In genomic region chr4:174464949-174465348, GRCh38 we compare ENCODE assay signal across 22 cellular contexts. TPM values are rescaled to one million over a fixed set of nuclear protein-coding genes. Genes with fewer than 3 reads are reported as not detected.
DNase-seq lines count a peak whose midpoint lies in the region; ATAC-seq and TF ChIP-seq lines count a peak whose summit lies in the region.
"Had no signal": no experiment of that assay in that cellular context is flagged by ENCODE, and none has a peak within 500 bp of the region (broad histone marks: within the 10 kb centered on the region; RNA-seq: fewer than 3 reads in every experiment).

No MANE protein-coding gene starts in this region.

- H3K27me3 Mint-ChIP-seq in GM23338 (ENCODE audit: insufficient read depth, low read depth, poor library complexity) (no peaks in the 10 kb centered on the region), H9 (ENCODE audit: low read depth) (no peaks in the 10 kb centered on the region)
- H3K27me3 Mint-ChIP-seq in activated CD8-positive, alpha-beta memory T cell treated with anti-CD3 and anti-CD28 coated beads, Interleukin-2, amount 10 ng/mL, durations not matched to agents 7 days and 5 days: no peaks in the 10 kb centered on the region
- H3K27me3 Mint-ChIP-seq: CD4-positive, alpha-beta T cell; IgD-negative memory B cell had no signal

- H3K27ac ChIP-seq in GM23338 (ENCODE audit: low read depth) (no peak overlapping the region), trophoblast cell (ENCODE audit: low read depth, low read length) (no peak overlapping the region), H9 (ENCODE audit: insufficient read length, low read depth, low read length) (no peak overlapping the region)
- H3K27ac ChIP-seq: BLaER1 treated with 17β-estradiol and CSF1 and Interleukin-3, amounts not matched to agents 10 nM and 100 nM; KMS-11 had no signal

- H2BK5ac ChIP-seq in trophoblast cell (ENCODE audit: low read depth, low read length, poor library complexity) (no peak overlapping the region), H9 (ENCODE audit: insufficient read length, low read length) (no peak overlapping the region)

- no peaks in the 10 kb centered on the region for H3K79me1 ChIP-seq in trophoblast cell (ENCODE audit: low read length)
- H3K79me1 ChIP-seq in H9 (ENCODE audit: insufficient read depth, low read depth, low read length, poor library complexity, severe bottlenecking): no peaks in the 10 kb centered on the region

- H3K27me3 ChIP-seq in GM23338 (ENCODE audit: insufficient read depth): no peaks in the 10 kb centered on the region
- H3K27me3 ChIP-seq in trophoblast cell (ENCODE audit: insufficient read depth, low read length): no peaks in the 10 kb centered on the region
- H3K27me3 ChIP-seq in H9 (ENCODE audit: insufficient read depth, low read length): no peaks in the 10 kb centered on the region
- H3K27me3 ChIP-seq: BLaER1 treated with 17β-estradiol and CSF1 and Interleukin-3, amounts not matched to agents 10 nM and 100 nM had no signal

- no peak overlapping the region for H3T11ph ChIP-seq in H9 (ENCODE audit: low read length)

- no peak for ATAC-seq in GM23338
- ATAC-seq in activated CD8-positive, alpha-beta memory T cell treated with anti-CD3 and anti-CD28 coated beads, Interleukin-2, amount 10 ng/mL, durations not matched to agents 7 days and 5 days: no peak

- no peak overlapping the region for H2AK5ac ChIP-seq in trophoblast cell (ENCODE audit: low read length)
- no peak overlapping the region for H2AK5ac ChIP-seq in H9 (ENCODE audit: insufficient read length, low read length)

- no peak overlapping the region for H2BK20ac ChIP-seq in H9 (ENCODE audit: low read depth, low read length, poor library complexity, severe bottlenecking)

- H3K36me3 Mint-ChIP-seq in GM23338 (ENCODE audit: low read depth) (peaks cover 5% of the 10 kb centered on the region), H9 (ENCODE audit: insufficient read depth in 1 of 3, low read depth in 3 of 3) (peaks cover 5% of the 10 kb centered on the region in 3 experiments)
- no peaks in the 10 kb centered on the region for H3K36me3 Mint-ChIP-seq in activated CD8-positive, alpha-beta memory T cell treated with anti-CD3 and anti-CD28 coated beads, Interleukin-2, amount 10 ng/mL, durations not matched to agents 7 days and 5 days
- H3K36me3 Mint-ChIP-seq: IgD-negative memory B cell had no signal

- no peak overlapping the region for H4K5ac ChIP-seq in H9 (ENCODE audit: insufficient read length, low read depth, low read length)

- H3K9me3 Mint-ChIP-seq in GM23338 (peaks cover 5% of the 10 kb centered on the region; the same call in 2 of the 3 replicates), H9 (peaks cover 6 to 8% of the 10 kb centered on the region in 2 experiments; a peak in 4 of 5 replicates)
- no peaks in the 10 kb centered on the region for H3K9me3 Mint-ChIP-seq in activated CD8-positive, alpha-beta memory T cell treated with anti-CD3 and anti-CD28 coated beads, Interleukin-2, amount 10 ng/mL, durations not matched to agents 7 days and 5 days (ENCODE audit: low read depth)

- H3K14ac ChIP-seq in trophoblast cell (ENCODE audit: low read length): no peak overlapping the region
- no peak overlapping the region for H3K14ac ChIP-seq in H9 (ENCODE audit: insufficient read depth, low read length)

- H3K4me3 Mint-ChIP-seq in GM23338 (no peak overlapping the region), H9 (no peak overlapping the region)
- H3K4me3 Mint-ChIP-seq in activated CD8-positive, alpha-beta memory T cell treated with anti-CD3 and anti-CD28 coated beads, Interleukin-2, amount 10 ng/mL, durations not matched to agents 7 days and 5 days: no peak overlapping the region
- H3K4me3 Mint-ChIP-seq: CD4-positive, alpha-beta T cell; HFFc6; IgD-negative memory B cell had no signal

- H2BK12ac ChIP-seq in trophoblast cell (ENCODE audit: low read length) (no peak overlapping the region), H9 (ENCODE audit: insufficient read length, low read depth, low read length) (no peak overlapping the region)

- H4K12ac ChIP-seq in trophoblast cell (ENCODE audit: low read depth, low read length): no peak overlapping the region

- H3K18ac ChIP-seq in trophoblast cell (ENCODE audit: low read length): no peak overlapping the region
- no peak overlapping the region for H3K18ac ChIP-seq in H9 (ENCODE audit: insufficient read length, low read depth, low read length)

- H3K4me3 ChIP-seq in GM23338 (no peak overlapping the region), trophoblast cell (ENCODE audit: low read depth, low read length) (no peak overlapping the region)
- H3K4me3 ChIP-seq: BLaER1 treated with 17β-estradiol and CSF1 and Interleukin-3, amounts not matched to agents 10 nM and 100 nM had no signal

- TF ChIP-seq CTCF in GM23338 (conservative IDR thresholded peaks at IDR 0.05; ENCODE audit: low read depth in 2 of 2): no peak
- TF ChIP-seq CTCF in H9 (conservative IDR thresholded peaks at IDR 0.05): no peak

- H3K9me3 ChIP-seq in trophoblast cell (ENCODE audit: insufficient read depth, low read depth, low read length): no peaks in the 10 kb centered on the region
- H3K9me3 ChIP-seq in H9 (ENCODE audit: control insufficient read depth, low read depth, low read length): no peaks in the 10 kb centered on the region
- H3K9me3 ChIP-seq: SK-N-SH had no signal

- H3K4me2 ChIP-seq in GM23338 (no peak overlapping the region), trophoblast cell (ENCODE audit: low read length) (no peak overlapping the region), H9 (ENCODE audit: insufficient read depth, insufficient read length, low read length) (no peak overlapping the region)
- H3K4me2 ChIP-seq: BLaER1 treated with 17β-estradiol and CSF1 and Interleukin-3, amounts not matched to agents 10 nM and 100 nM; KMS-11; SK-N-SH had no signal

- peak overlapping the region; percentile 49; the same call in 1 of the 2 replicates for H2AFZ ChIP-seq in GM23338
- no peak overlapping the region for H2AFZ ChIP-seq in trophoblast cell (ENCODE audit: insufficient read depth, low read length, poor library complexity)
- no peak overlapping the region for H2AFZ ChIP-seq in H9 (ENCODE audit: low read length)

- CTCF ChIA-PET in activated CD8-positive, alpha-beta memory T cell treated with anti-CD3 and anti-CD28 coated beads, Interleukin-2, amount 10 ng/mL, durations not matched to agents 7 days and 5 days (lab: Charles Lee): no interaction called here

- H3K23me2 ChIP-seq in H9 (ENCODE audit: insufficient read length, low read depth, low read length, poor library complexity, severe bottlenecking): no peaks in the 10 kb centered on the region

- H2BK15ac ChIP-seq in H9 (ENCODE audit: low read depth, low read length): no peak overlapping the region

- no peaks in the 10 kb centered on the region for H3K4me1 ChIP-seq in GM23338 (ENCODE audit: insufficient read depth)
- H3K4me1 ChIP-seq in trophoblast cell (ENCODE audit: control insufficient read depth in 1 of 2, insufficient read depth in 2 of 2, low read length in 2 of 2): no peaks in the 10 kb centered on the region
- no peaks in the 10 kb centered on the region; the same call in 1 of the 2 replicates for H3K4me1 ChIP-seq in H9 (ENCODE audit: insufficient read depth, low read length)

- H3K9me2 ChIP-seq in GM23338 (ENCODE audit: insufficient read depth): no peaks in the 10 kb centered on the region
- H3K9me2 ChIP-seq: SK-N-SH had no signal

- H3K36me3 ChIP-seq in GM23338 (ENCODE audit: insufficient read depth) (no peaks in the 10 kb centered on the region), trophoblast cell (ENCODE audit: control insufficient read depth in 1 of 2, insufficient read depth in 2 of 2, low read length in 2 of 2) (no peaks in the 10 kb centered on the region)
- H3K36me3 ChIP-seq: BLaER1 treated with 17β-estradiol and CSF1 and Interleukin-3, amounts not matched to agents 10 nM and 100 nM had no signal

- no peak overlapping the region for H3K56ac ChIP-seq in H9 (ENCODE audit: insufficient read length, low read depth, low read length)

- H3F3A ChIP-seq in GM23338 (replicated peaks; ENCODE audit: low read depth): no peaks in the 10 kb centered on the region

- H3K27ac Mint-ChIP-seq in GM23338 (no peak overlapping the region), H9 (no peak overlapping the region)
- no peak overlapping the region for H3K27ac Mint-ChIP-seq in activated CD8-positive, alpha-beta memory T cell treated with anti-CD3 and anti-CD28 coated beads, Interleukin-2, amount 10 ng/mL, durations not matched to agents 7 days and 5 days
- H3K27ac Mint-ChIP-seq: CD4-positive, alpha-beta T cell; HFFc6 had no signal

- H3K4ac ChIP-seq in trophoblast cell (ENCODE audit: low read depth, low read length): no peak overlapping the region
- no peak overlapping the region for H3K4ac ChIP-seq in H9 (ENCODE audit: low read depth, low read length)

- H4K20me1 ChIP-seq in GM23338 (replicated peaks; ENCODE audit: insufficient read depth) (no peaks in the 10 kb centered on the region), H9 (ENCODE audit: control insufficient read depth, insufficient read depth, insufficient read length) (no peaks in the 10 kb centered on the region)
- H4K20me1 ChIP-seq: BLaER1 treated with 17β-estradiol and CSF1 and Interleukin-3, amounts not matched to agents 10 nM and 100 nM had no signal

- WGBS in trophoblast cell (ENCODE audit: extremely low coverage, insufficient coverage, insufficient read length): no CpG with 5 or more reads among the region's 3 CpGs
- no CpG with 5 or more reads among the region's 3 CpGs for WGBS in H9 (ENCODE audit: extremely low coverage, insufficient read length, low lambda C conversion rate)

- H4K91ac ChIP-seq in trophoblast cell (ENCODE audit: low read depth, low read length) (no peak overlapping the region), H9 (ENCODE audit: insufficient read length, low read depth, low read length) (no peak overlapping the region)

- H2BK120ac ChIP-seq in trophoblast cell (ENCODE audit: insufficient read depth, low read length, poor library complexity) (no peak overlapping the region), H9 (ENCODE audit: low read depth, low read length, poor library complexity, severe bottlenecking) (no peak overlapping the region)

- H3K23ac ChIP-seq in trophoblast cell (ENCODE audit: low read length) (no peak overlapping the region), H9 (ENCODE audit: insufficient read length, low read depth, low read length) (no peak overlapping the region)

- DNase-seq in GM23338 (ENCODE audit: low spot score) (no peak), NOMO-1 treated with DMSO at 0.1 percent for 48 hours (lab: John Stamatoyannopoulos, UW; ENCODE audit: unreplicated experiment) (peak; percentile 71), SKM-1 treated with dmso at 0.1 percent for 144 hours (lab: John Stamatoyannopoulos, UW; ENCODE audit: unreplicated experiment) (peak; percentile 20), trophoblast cell (peak; percentile 27 to 62), H9 (no peak), HuH-7.5 (ENCODE audit: low spot score) (no peak)
- DNase-seq in activated CD8-positive, alpha-beta memory T cell treated with anti-CD3 and anti-CD28 coated beads, Interleukin-2, amount 10 ng/mL, durations not matched to agents 7 days and 5 days: no peak
- DNase-seq: CD4-positive, alpha-beta T cell; H7; HFFc6; MM.1S; NCI-H1105; NCI-H1436 treated with DMSO at 0.1 percent for 48 hours; NCI-H187 treated with DMSO at 0.1 percent for 48 hours; NCI-H2171 treated with DMSO at 0.1 percent for 48 hours; NCI-H345; NCI-H524; NCI-H774; SK-N-SH had no signal

- H3K4me1 Mint-ChIP-seq in GM23338 (peaks cover 9% of the 10 kb centered on the region; the same call in 2 of the 3 replicates), H9 (peaks cover 9 to 10% of the 10 kb centered on the region in 2 experiments)
- no peaks in the 10 kb centered on the region for H3K4me1 Mint-ChIP-seq in activated CD8-positive, alpha-beta memory T cell treated with anti-CD3 and anti-CD28 coated beads, Interleukin-2, amount 10 ng/mL, durations not matched to agents 7 days and 5 days

- no peaks in the 10 kb centered on the region for H3K79me2 ChIP-seq in GM23338 (replicated peaks; ENCODE audit: insufficient read depth)
- no peaks in the 10 kb centered on the region for H3K79me2 ChIP-seq in trophoblast cell (ENCODE audit: control insufficient read depth, insufficient read depth, low read length, poor library complexity)
- no peaks in the 10 kb centered on the region for H3K79me2 ChIP-seq in H9 (ENCODE audit: insufficient read depth, low read length)

- H3K9ac ChIP-seq in trophoblast cell (ENCODE audit: low read length): no peak overlapping the region
- no peak overlapping the region for H3K9ac ChIP-seq in H9 (ENCODE audit: extremely low read depth, insufficient read length, low read length)
- H3K9ac ChIP-seq: BLaER1 treated with 17β-estradiol and CSF1 and Interleukin-3, amounts not matched to agents 10 nM and 100 nM; KMS-11; SK-N-SH had no signal

- H4K8ac ChIP-seq in trophoblast cell (ENCODE audit: low read depth, low read length) (no peak overlapping the region), H9 (replicated peaks; ENCODE audit: insufficient read length, low read depth, low read length) (no peak overlapping the region)

RNA-seq across cellular contexts. Expression of gene HPGD, which starts 57.3 kb away (rescaled TPM):
- 4.1 and 9.1 TPM in 2 replicates for total RNA-seq in GM23338 (2014; rRNA removed; shearing (Covaris generic))
- polyA plus RNA-seq in GM23338 (2016; fragmentation: Nextera tagmentation; extraction: Ambion mirVana): 3.9 and 5.6 TPM in 2 replicates
- polyA plus RNA-seq in trophoblast cell (2013): 144 and 154 TPM in 2 replicates
- total RNA-seq in H9 (2021): 16.8 and 22.5 TPM in 2 replicates
- total RNA-seq in activated CD8-positive, alpha-beta memory T cell treated with anti-CD3 and anti-CD28 coated beads, Interleukin-2, amount 10 ng/mL, durations not matched to agents 7 days and 5 days: 10 to 100 TPM; 15.0 to 30.2 TPM
- total RNA-seq: HFFc6 had no signal
- polyA plus RNA-seq: SK-N-SH had no signal

Comparison
In these comparisons a context has a peak if more than half of its experiments do, and no peak if none do; other contexts are left out.
1. DNase-seq: peak in NOMO-1 treated with DMSO at 0.1 percent for 48 hours (single experiment), SKM-1 treated with dmso at 0.1 percent for 144 hours (single experiment) and trophoblast cell (2 of 2); none in GM23338 (single experiment), H9 (single experiment), activated CD8-positive, alpha-beta memory T cell treated with anti-CD3 and anti-CD28 coated beads, Interleukin-2, amount 10 ng/mL, durations not matched to agents 7 days and 5 days (single experiment) and HuH-7.5 (single experiment).